ENCODE assay signal across 8 cellular contexts in genomic region chr10:86756511-86757109, GRCh38. TPM values are rescaled to one million over a fixed set of nuclear protein-coding genes. Genes with fewer than 3 reads are reported as not detected.
DNase-seq lines count a peak whose midpoint lies in the region; ATAC-seq and TF ChIP-seq lines count a peak whose summit lies in the region.

Gene BMPR1A (plus strand): TSS chr10:86756619. CDS start chr10:86876019, 119,400 bp downstream.

- peaks cover 38% of the 10 kb centered on the region for H3K4me1 Mint-ChIP-seq in activated naive CD8-positive, alpha-beta T cell treated with anti-CD3 and anti-CD28 coated beads for 36 hours

- no peaks in the 10 kb centered on the region for H3K9me3 ChIP-seq in DOHH2 (ENCODE audit: control insufficient read depth, insufficient read depth, low read length)
- H3K9me3 ChIP-seq in sigmoid colon, result no peaks in the 10 kb centered on the region

- TF ChIP-seq CTCF in DOHH2 (IDR thresholded peaks at IDR 0.05; ENCODE audit: low read depth, low read length, poor library complexity, severe bottlenecking) (no peak), sigmoid colon (IDR thresholded peaks at IDR 0.05) (no peak)

- 0 out of 2 replicates have a peak, but pooled peaks cover 3% of the 10 kb centered on the region for H3F3A ChIP-seq in DOHH2 (ENCODE audit: control insufficient read depth, insufficient read depth)

- H3K9me3 Mint-ChIP-seq in activated naive CD8-positive, alpha-beta T cell treated with anti-CD3 and anti-CD28 coated beads for 36 hours, result no peaks in the 10 kb centered on the region

- H3K79me2 ChIP-seq in DOHH2 (ENCODE audit: control insufficient read depth, low read length), result no peaks in the 10 kb centered on the region

- H3K4me1 ChIP-seq in DOHH2 (ENCODE audit: control insufficient read depth, low read length), result no peaks in the 10 kb centered on the region
- H3K4me1 ChIP-seq in sigmoid colon, result peaks cover 0 to 57% (median 45%) of the 10 kb centered on the region in 4 donors

- H3K27me3 ChIP-seq in DOHH2 (ENCODE audit: control insufficient read depth, low read length) (peaks cover 64% of the 10 kb centered on the region), sigmoid colon (no peaks in the 10 kb centered on the region)

- H3K4me2 ChIP-seq in DOHH2 (ENCODE audit: low read length), result peak within 1 kb of the TSS; percentile 37

- no peaks in the 10 kb centered on the region for H3K36me3 Mint-ChIP-seq in activated naive CD8-positive, alpha-beta T cell treated with anti-CD3 and anti-CD28 coated beads for 36 hours

- peak within 1 kb of the TSS; percentile 72 for H3K27ac Mint-ChIP-seq in activated naive CD8-positive, alpha-beta T cell treated with anti-CD3 and anti-CD28 coated beads for 36 hours

- H3K36me3 ChIP-seq in DOHH2 (ENCODE audit: control insufficient read depth, low read length), result no peaks in the 10 kb centered on the region
- H3K36me3 ChIP-seq in sigmoid colon, result no peaks in the 10 kb centered on the region

- DNase-seq in activated naive CD8-positive, alpha-beta T cell treated with anti-CD3 and anti-CD28 coated beads for 36 hours, result no peak
- DNase-seq in left ventricle myocardium superior (no peak), sigmoid colon (no peak), NCI-H2107 (lab: John Stamatoyannopoulos, UW) (no peak), DMS153 (lab: John Stamatoyannopoulos, UW) (no peak)

- intact Hi-C loops in left ventricle myocardium superior (cut with micrococcal nuclease), result no loop called here
- intact Hi-C loops in sigmoid colon (cut with DNase I), result loop anchor here (1.0 kb wide), 2 partner anchors 23 to 45 kb away; no protein-coding TSS in a partner anchor

- no peak for TF ChIP-seq EP300 in sigmoid colon (IDR thresholded peaks at IDR 0.05)

- TF ChIP-seq POLR2A in sigmoid colon (IDR thresholded peaks at IDR 0.05), result peak; percentile 17 to 56

- peak within 1 kb of the TSS; percentile 85 for H3K4me3 Mint-ChIP-seq in activated naive CD8-positive, alpha-beta T cell treated with anti-CD3 and anti-CD28 coated beads for 36 hours

- H3K27me3 Mint-ChIP-seq in activated naive CD8-positive, alpha-beta T cell treated with anti-CD3 and anti-CD28 coated beads for 36 hours, result peaks cover 34% of the 10 kb centered on the region

- 1% methylated on average over 85 of the region's 85 CpGs for WGBS in sigmoid colon, 2 donors

- 0 out of 2 replicates have a peak, but pooled peaks cover 3% of the 10 kb centered on the region for H4K20me1 ChIP-seq in DOHH2 (ENCODE audit: control insufficient read depth, insufficient read depth, low read depth, low read length)

- H3K4me3 ChIP-seq in DOHH2 (ENCODE audit: low read length), result peak within 1 kb of the TSS; percentile 30
- H3K4me3 ChIP-seq in sigmoid colon, result peak within 1 kb of the TSS; percentile 69 to 94 (median 84)

- ATAC-seq in GM19463 (IDR thresholded peaks at IDR 0.05; ENCODE audit: unreplicated experiment) (peak; percentile 37), HG03520 (IDR thresholded peaks at IDR 0.05; ENCODE audit: unreplicated experiment) (peak; percentile 33), left ventricle myocardium superior (peak; percentile 17)

- no peaks in the 10 kb centered on the region for H3K9me2 ChIP-seq in DOHH2 (replicated peaks; ENCODE audit: control insufficient read depth, low read length)

- H3K27ac ChIP-seq in DOHH2 (ENCODE audit: low read depth, low read length) (no peak within 1 kb of the TSS), sigmoid colon (peak within 1 kb of the TSS; percentile 98 to 100 (median 99))

RNA-seq across cellular contexts. Expression of gene BMPR1A, which starts in this region (rescaled TPM):
- total RNA-seq in activated naive CD8-positive, alpha-beta T cell treated with anti-CD3 and anti-CD28 coated beads for 36 hours, result 1 to 10 TPM; 7.5 to 8.4 TPM
- 48.4 TPM for total RNA-seq in left ventricle myocardium superior
- 100 to 1,000 TPM in 3 of 4 donors, 10 to 100 TPM in 1; 84.2 to 145 (median 120) TPM for total RNA-seq in sigmoid colon
- polyA plus RNA-seq in sigmoid colon, result 10 to 100 TPM in 1 of 3 donors, 1 to 10 TPM in 2; 5.5 to 16.1 (median 7.8) TPM
